In genomic region chr6:160792711-160793110, GRCh38 we compare ENCODE assay signal across 1 cellular context.
TF ChIP-seq lines count a peak whose summit lies in the region.

No MANE protein-coding gene starts in this region.

TF ChIP-seq in GM23338, 12 proteins besides CTCF, POLR2A, EP300 and RAD21 (continued from another document):
- TF ChIP-seq ZNF462 (CRISPR knock-in tag; IDR thresholded peaks at IDR 0.05): no peak
- TF ChIP-seq JUNB (IDR thresholded peaks at IDR 0.05; ENCODE audit: unreplicated experiment): no peak
